9 cellular contexts compared by ENCODE assay signal in genomic region chr1:46466477-46467182, GRCh38. TPM values are rescaled to one million over a fixed set of nuclear protein-coding genes. Genes with fewer than 3 reads are reported as not detected.
DNase-seq lines count a peak whose midpoint lies in the region; ATAC-seq and TF ChIP-seq lines count a peak whose summit lies in the region.
"Had no signal": no experiment of that assay in that cellular context is flagged by ENCODE, and none has a peak within 500 bp of the region (broad histone marks: within the 10 kb centered on the region; RNA-seq: fewer than 3 reads in every experiment).

No MANE protein-coding gene starts in this region.

- ATAC-seq in right lobe of liver (peak; percentile 27 to 56 (median 38)), thoracic aorta (ENCODE audit: insufficient number of reproducible peaks, low FRiP score, low read depth) (no peak), GM21367 (IDR thresholded peaks at IDR 0.05; ENCODE audit: unreplicated experiment) (no peak), GM21447 (IDR thresholded peaks at IDR 0.05; ENCODE audit: unreplicated experiment) (no peak)

- intact Hi-C loops in right lobe of liver (cut with DNase I), result no loop called here

- no peak overlapping the region for H3K27ac ChIP-seq in right lobe of liver
- no peak overlapping the region for H3K27ac ChIP-seq in thoracic aorta

- H3K27me3 ChIP-seq in right lobe of liver (peaks cover 0 to 4% of the 10 kb centered on the region in 2 donors), thoracic aorta (replicated peaks; ENCODE audit: insufficient read depth) (no peaks in the 10 kb centered on the region)

- H3K9me3 ChIP-seq in right lobe of liver, result no peaks in the 10 kb centered on the region
- H3K9me3 ChIP-seq in thoracic aorta, result no peaks in the 10 kb centered on the region

- H3K4me1 ChIP-seq in right lobe of liver (peaks cover 0 to 7% (median 0%) of the 10 kb centered on the region in 4 donors), thoracic aorta (ENCODE audit: control insufficient read depth in 1 of 2, low read depth in 2 of 2) (peaks cover 7 to 10% of the 10 kb centered on the region in 2 donors)

- 4% methylated on average over 25 of the region's 84 CpGs for WGBS in right lobe of liver (ENCODE audit: insufficient coverage, low coverage, low lambda C conversion rate, missing lambda C conversion rate)

- DNase-seq in ELF-1 (ENCODE audit: low read depth, low spot score), result peak; percentile 88
- peak; percentile 52 for DNase-seq in NCI-H524 treated with DMSO at 0.1 percent for 48 hours (lab: John Stamatoyannopoulos, UW)
- peak in 1 of 2 donors; percentile 10 for DNase-seq in cardiac fibroblast (ENCODE audit: low read depth in 2 of 2)
- DNase-seq in right lobe of liver, result no peak
- DNase-seq in thoracic aorta (ENCODE audit: low spot score), result no peak
- no peak for DNase-seq in dedifferentiated amniotic fluid mesenchymal stem cell (ENCODE audit: extremely low spot score)

- peak overlapping the region; percentile 47 to 54 for H3K4me3 ChIP-seq in cardiac fibroblast (replicated peaks in 1 of 2; ENCODE audit: low read depth in 2 of 2, low read length in 2 of 2)
- H3K4me3 ChIP-seq in right lobe of liver, result peak overlapping the region; percentile 42 to 54 (median 44)
- H3K4me3 ChIP-seq in thoracic aorta, result peak overlapping the region; percentile 93

- H3K36me3 ChIP-seq in right lobe of liver (no peaks in the 10 kb centered on the region), thoracic aorta (no peaks in the 10 kb centered on the region)

- TF ChIP-seq CTCF in cardiac fibroblast (IDR thresholded peaks at IDR 0.05; ENCODE audit: low read depth, low read length) (no peak), right lobe of liver (IDR thresholded peaks at IDR 0.05) (no peak), thoracic aorta (IDR thresholded peaks at IDR 0.05) (no peak)

- TF ChIP-seq POLR2A in right lobe of liver (IDR thresholded peaks at IDR 0.05), result no peak

RNA-seq across cellular contexts. Expression of gene DMBX1, which starts 23.0 kb away (rescaled TPM):
- total RNA-seq in right lobe of liver (not detected), thoracic aorta (not detected)
- total RNA-seq: RPMI7951 had no signal

Comparison
In these comparisons a context has a peak if more than half of its experiments do, and no peak if none do; other contexts are left out.
1. DNase-seq: peak in ELF-1 (single experiment) and NCI-H524 treated with DMSO at 0.1 percent for 48 hours (single experiment); none in right lobe of liver (0 of 3), thoracic aorta (single experiment) and dedifferentiated amniotic fluid mesenchymal stem cell (single experiment).
2. ATAC-seq: peak in right lobe of liver (4 of 4); none in thoracic aorta (single experiment), GM21367 (single experiment) and GM21447 (single experiment).
3. Peak in every context shown above with its lines, with median percentiles within 50 percentile points of each other: H3K4me3 ChIP-seq.